In genomic region chr2:237577956-237578870, GRCh38 we compare ENCODE assay signal across 15 cellular contexts. TPM values are rescaled to one million over a fixed set of nuclear protein-coding genes. Genes with fewer than 3 reads are reported as not detected.
DNase-seq lines count a peak whose midpoint lies in the region; ATAC-seq, FAIRE-seq and TF ChIP-seq lines count a peak whose summit lies in the region.
"Had no signal": no experiment of that assay in that cellular context is flagged by ENCODE, and none has a peak within 500 bp of the region (broad histone marks: within the 10 kb centered on the region; RNA-seq: fewer than 3 reads in every experiment).

No MANE protein-coding gene starts in this region.

- ATAC-seq in right lobe of liver (no peak), GM19463 (IDR thresholded peaks at IDR 0.05; ENCODE audit: unreplicated experiment) (no peak), HG03378 (IDR thresholded peaks at IDR 0.05; ENCODE audit: unreplicated experiment) (no peak)

- no peak overlapping the region for H3K4me2 ChIP-seq in astrocyte (ENCODE audit: low read length)
- H3K4me2 ChIP-seq in osteoblast (ENCODE audit: insufficient read depth, low read length) = no peak overlapping the region

- no peaks in the 10 kb centered on the region for H3K4me1 Mint-ChIP-seq in astrocyte (ENCODE audit: low read depth, unreplicated experiment)

- H3K27me3 ChIP-seq in astrocyte (ENCODE audit: insufficient read depth, low read length) (peaks cover 6% of the 10 kb centered on the region), right lobe of liver (no peaks in the 10 kb centered on the region), osteoblast (ENCODE audit: insufficient read depth, low read length) (peaks cover 13% of the 10 kb centered on the region)
- H3K27me3 ChIP-seq: BLaER1 treated with 17β-estradiol and CSF1 and Interleukin-3, amounts not matched to agents 10 nM and 100 nM had no signal

- H3K4me1 ChIP-seq in astrocyte (ENCODE audit: insufficient read depth, low read length) (peaks cover 6% of the 10 kb centered on the region), right lobe of liver (peaks cover 0 to 28% (median 12%) of the 10 kb centered on the region in 4 donors), osteoblast (ENCODE audit: insufficient read depth, low read length) (peaks cover 4% of the 10 kb centered on the region)

- no peaks in the 10 kb centered on the region for H3K9me3 ChIP-seq in astrocyte (ENCODE audit: insufficient read depth, low read depth, low read length)
- no peaks in the 10 kb centered on the region for H3K9me3 ChIP-seq in right lobe of liver
- no peaks in the 10 kb centered on the region for H3K9me3 ChIP-seq in osteoblast (ENCODE audit: low read depth, low read length)
- H3K9me3 ChIP-seq: BLaER1 treated with 17β-estradiol and CSF1 and Interleukin-3, amounts not matched to agents 10 nM and 100 nM had no signal

- no peak for FAIRE-seq in astrocyte (lab: Jason Lieb, UNC)
- FAIRE-seq: H54, HTR-8/SVneo had no signal

- no peaks in the 10 kb centered on the region for H3K36me3 ChIP-seq in astrocyte (ENCODE audit: insufficient read depth, low read length)
- peaks cover 0 to 45% (median 11%) of the 10 kb centered on the region in 4 donors for H3K36me3 ChIP-seq in right lobe of liver
- no peaks in the 10 kb centered on the region for H3K36me3 ChIP-seq in osteoblast (ENCODE audit: insufficient read depth, low read length)

- DNase-seq in astrocyte (ENCODE audit: low read depth) = no peak
- peak in 2 of 3 donors; percentile 13 to 35 for DNase-seq in right lobe of liver
- DNase-seq in osteoblast (ENCODE audit: insufficient read length, low spot score, missing footprints) = peak; percentile 65
- DNase-seq in activated CD8-positive, alpha-beta memory T cell treated with anti-CD3 and anti-CD28 coated beads, Interleukin-2, amount 50 U/mL, for 4 hours = no peak
- no peak for DNase-seq in activated CD4-positive, alpha-beta T cell treated with anti-CD3 and anti-CD28 coated beads, Interleukin-2, amount 50 U/mL, for 1 hour
- DNase-seq: ACHN; CD4-positive, CD25-positive, alpha-beta regulatory T cell; DMS53; GF-D8 had no signal

- H3K9ac ChIP-seq in astrocyte (ENCODE audit: low read length) = no peak overlapping the region
- H3K9ac ChIP-seq: BLaER1 treated with 17β-estradiol and CSF1 and Interleukin-3, amounts not matched to agents 10 nM and 100 nM had no signal

- TF ChIP-seq POLR2A in right lobe of liver (IDR thresholded peaks at IDR 0.05) = no peak

- H3K27me3 Mint-ChIP-seq in astrocyte (ENCODE audit: low read depth, unreplicated experiment) = peaks cover 25% of the 10 kb centered on the region

- no peak overlapping the region for H3K4me3 Mint-ChIP-seq in astrocyte (ENCODE audit: unreplicated experiment)
- H3K4me3 Mint-ChIP-seq: CD4-positive, CD25-positive, alpha-beta regulatory T cell had no signal

- H4K20me1 ChIP-seq in astrocyte (ENCODE audit: insufficient read depth, low read length) = no peaks in the 10 kb centered on the region
- H4K20me1 ChIP-seq in osteoblast (ENCODE audit: insufficient read depth, low read length) = no peaks in the 10 kb centered on the region

- TF ChIP-seq CTCF in astrocyte (IDR thresholded peaks at IDR 0.05; ENCODE audit: insufficient read depth, low read depth, low read length) (no peak), right lobe of liver (IDR thresholded peaks at IDR 0.05) (no peak), osteoblast (IDR thresholded peaks at IDR 0.05; ENCODE audit: extremely low read depth, low read depth, low read length) (no peak)

- peak overlapping the region; percentile 20 for H3K27ac Mint-ChIP-seq in astrocyte (ENCODE audit: unreplicated experiment)
- H3K27ac Mint-ChIP-seq: CD4-positive, CD25-positive, alpha-beta regulatory T cell had no signal

- no peaks in the 10 kb centered on the region for H3K9me3 Mint-ChIP-seq in astrocyte (ENCODE audit: unreplicated experiment)
- H3K9me3 Mint-ChIP-seq: CD4-positive, CD25-positive, alpha-beta regulatory T cell had no signal

- intact Hi-C loops in right lobe of liver (cut with DNase I) = no loop called here

- H2AFZ ChIP-seq in astrocyte (ENCODE audit: low read depth, low read length) (no peak overlapping the region), osteoblast (ENCODE audit: low read length) (no peak overlapping the region)

- no peak overlapping the region for H3K27ac ChIP-seq in astrocyte (ENCODE audit: low read depth, low read length)
- H3K27ac ChIP-seq in right lobe of liver = no peak overlapping the region
- H3K27ac ChIP-seq in osteoblast (ENCODE audit: low read depth, low read length) = no peak overlapping the region
- H3K27ac ChIP-seq: BLaER1 treated with 17β-estradiol and CSF1 and Interleukin-3, amounts not matched to agents 10 nM and 100 nM had no signal

- H3K79me2 ChIP-seq in astrocyte (ENCODE audit: insufficient read depth, low read length) = no peaks in the 10 kb centered on the region
- H3K79me2 ChIP-seq in osteoblast (ENCODE audit: insufficient read depth, low read length) = no peaks in the 10 kb centered on the region

- WGBS in right lobe of liver (ENCODE audit: insufficient coverage, low coverage, low lambda C conversion rate, missing lambda C conversion rate) = 93% methylated on average over 14 of the region's 26 CpGs

- H3K36me3 Mint-ChIP-seq in astrocyte (ENCODE audit: low read depth, unreplicated experiment) = peaks cover 1% of the 10 kb centered on the region
- H3K36me3 Mint-ChIP-seq: CD4-positive, CD25-positive, alpha-beta regulatory T cell had no signal

- no peak overlapping the region for H3K4me3 ChIP-seq in astrocyte (ENCODE audit: insufficient read depth, low read depth, low read length)
- H3K4me3 ChIP-seq in right lobe of liver = no peak overlapping the region
- no peak overlapping the region for H3K4me3 ChIP-seq in osteoblast (ENCODE audit: insufficient read depth, low read length)
- H3K4me3 ChIP-seq: BLaER1 treated with 17β-estradiol and CSF1 and Interleukin-3, amounts not matched to agents 10 nM and 100 nM had no signal

RNA-seq across cellular contexts. Expression of gene PRLH, which starts 11.8 kb away (rescaled TPM):
- total RNA-seq in astrocyte (not detected in 2 replicates), right lobe of liver (not detected), osteoblast (not detected in 2 replicates)
- total RNA-seq: A172; CD4-positive, CD25-positive, alpha-beta regulatory T cell had no signal

RNA-seq across cellular contexts. Expression of gene RAB17, which starts 12.3 kb away (rescaled TPM):
- total RNA-seq in astrocyte (0.34 and 1.4 TPM in 2 replicates), right lobe of liver (100 to 1,000 TPM in 2 of 6 experiments, 10 to 100 TPM in 4; 57.5 to 129 (median 77.9) TPM), osteoblast (0.36 TPM in 1 of 2 replicates, not detected in the other)
- total RNA-seq: CD4-positive, CD25-positive, alpha-beta regulatory T cell had no signal

RNA-seq across cellular contexts. Expression of gene LRRFIP1, which starts 49.2 kb away (rescaled TPM):
- total RNA-seq in astrocyte = 83.3 and 84.1 TPM in 2 replicates
- 10 to 100 TPM; 29.4 to 56.3 (median 49.7) TPM for total RNA-seq in right lobe of liver
- 48.3 and 51.8 TPM in 2 replicates for total RNA-seq in osteoblast

Comparison
In these comparisons a context has a peak if more than half of its experiments do, and no peak if none do; other contexts are left out.
1. DNase-seq: peak in right lobe of liver (2 of 3) and osteoblast (single experiment); none in astrocyte (single experiment), activated CD8-positive, alpha-beta memory T cell treated with anti-CD3 and anti-CD28 coated beads, Interleukin-2, amount 50 U/mL, for 4 hours (single experiment) and activated CD4-positive, alpha-beta T cell treated with anti-CD3 and anti-CD28 coated beads, Interleukin-2, amount 50 U/mL, for 1 hour (single experiment).
2. RNA of gene RAB17, which starts 12.3 kb away (total RNA-seq): 57.5 to 129 TPM in right lobe of liver; 0.34 to 1.4 TPM in astrocyte and 0.36 TPM in osteoblast; every median in the first group is over 10 times any median in the second.